Comparison of ENCODE assay signal across 12 cellular contexts in the genomic region with DNA sequence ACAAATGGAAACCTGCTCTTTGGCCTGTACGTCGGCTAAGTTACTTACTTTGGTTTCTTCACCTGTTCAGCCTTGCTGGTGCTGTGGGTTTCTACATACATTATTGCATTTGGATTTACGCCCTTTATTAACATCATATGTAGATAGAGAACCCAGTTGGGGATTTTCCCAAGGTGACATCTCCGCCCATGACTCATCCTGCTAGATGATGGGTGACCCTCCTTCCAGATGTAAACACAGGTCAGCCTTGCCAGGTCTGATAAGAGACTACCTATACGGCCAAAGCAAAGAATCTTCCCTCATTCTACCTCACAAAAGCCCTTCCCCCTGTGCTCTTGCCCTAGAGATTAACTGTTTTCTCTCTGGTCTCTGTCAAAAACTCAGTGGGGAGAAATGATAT.
A peak's percentile ranks its signal among the peaks of the same experiment; 100 is the strongest.
DNase-seq lines count a peak whose midpoint lies in the region; ATAC-seq and TF ChIP-seq lines count a peak whose summit lies in the region.
"Had no signal": no experiment of that assay in that cellular context is flagged by ENCODE, and none has a peak within 500 bp of the region (broad histone marks: within the 10 kb centered on the region; RNA-seq: fewer than 3 reads in every experiment).

No MANE protein-coding gene starts in this region.

- H3K36me3 ChIP-seq in mucosa of descending colon (ENCODE audit: low read depth) = no peaks in the 10 kb centered on the region
- peaks cover 6% of the 10 kb centered on the region for H3K36me3 ChIP-seq in lower lobe of right lung
- H3K36me3 ChIP-seq: SJSA1 had no signal

- peaks cover 5 to 9% of the 10 kb centered on the region in 2 experiments for H3K4me1 Mint-ChIP-seq in H9

- H3K4me3 ChIP-seq in mucosa of descending colon = no peak overlapping the region
- no peak overlapping the region for H3K4me3 ChIP-seq in lower leg skin (ENCODE audit: low read depth, poor library complexity, severe bottlenecking)
- H3K4me3 ChIP-seq in lower lobe of right lung = no peak overlapping the region
- H3K4me3 ChIP-seq: SJSA1 had no signal

- no peak overlapping the region for H2AK5ac ChIP-seq in H9 (ENCODE audit: insufficient read length, low read length)

- H3K27me3 Mint-ChIP-seq in H9 (ENCODE audit: low read depth) = no peaks in the 10 kb centered on the region
- H3K27me3 Mint-ChIP-seq: activated CD8-positive, alpha-beta memory T cell treated with anti-CD3 and anti-CD28 coated beads, Interleukin-2, amount 10 ng/mL, durations not matched to agents 7 days and 5 days; activated naive CD8-positive, alpha-beta T cell treated with anti-CD3 and anti-CD28 coated beads, Interleukin-2, amount 10 ng/mL, durations not matched to agents 7 days and 5 days had no signal

- H3K23ac ChIP-seq in H9 (ENCODE audit: insufficient read length, low read depth, low read length) = no peak overlapping the region

- no peak overlapping the region for H2BK120ac ChIP-seq in H9 (ENCODE audit: low read depth, low read length, poor library complexity, severe bottlenecking)

- TF ChIP-seq CTCF in H9 (conservative IDR thresholded peaks at IDR 0.05) (no peak), mucosa of descending colon (IDR thresholded peaks at IDR 0.05) (no peak), lower leg skin (IDR thresholded peaks at IDR 0.05) (no peak), lower lobe of right lung (IDR thresholded peaks at IDR 0.05) (no peak)

- no peak for TF ChIP-seq POLR2A in lower leg skin (IDR thresholded peaks at IDR 0.05)

- no peak overlapping the region for H3K9ac ChIP-seq in H9 (ENCODE audit: extremely low read depth, insufficient read length, low read length)

- H3K27me3 ChIP-seq in H9 (ENCODE audit: insufficient read depth, low read length) (no peaks in the 10 kb centered on the region), lower lobe of right lung (ENCODE audit: low read depth) (no peaks in the 10 kb centered on the region)
- H3K27me3 ChIP-seq: SJSA1 had no signal

- no peak overlapping the region for H3K56ac ChIP-seq in H9 (ENCODE audit: insufficient read length, low read depth, low read length)

- H3T11ph ChIP-seq in H9 (ENCODE audit: low read length) = no peak overlapping the region

- no peak overlapping the region for H2BK20ac ChIP-seq in H9 (ENCODE audit: low read depth, low read length, poor library complexity, severe bottlenecking)

- no peak overlapping the region for H3K18ac ChIP-seq in H9 (ENCODE audit: insufficient read length, low read depth, low read length)

- no peak for DNase-seq in H9
- DNase-seq in mucosa of descending colon = peak in 1 of 3 donors; percentile 16
- DNase-seq in lower leg skin (ENCODE audit: low spot score in 2 of 2) = no peak
- DNase-seq in lower lobe of right lung = no peak
- DNase-seq in H4 (ENCODE audit: low spot score) = no peak
- DNase-seq: activated CD8-positive, alpha-beta memory T cell treated with anti-CD3 and anti-CD28 coated beads, Interleukin-2, amount 10 ng/mL, durations not matched to agents 7 days and 5 days; activated naive CD8-positive, alpha-beta T cell treated with anti-CD3 and anti-CD28 coated beads, Interleukin-2, amount 10 ng/mL, durations not matched to agents 7 days and 5 days; MM.1S had no signal

- H3K27ac Mint-ChIP-seq in H9 = peak overlapping the region in 2 of 3 experiments; percentile 3 to 27; a peak in 2 of 7 replicates
- H3K27ac Mint-ChIP-seq: activated CD8-positive, alpha-beta memory T cell treated with anti-CD3 and anti-CD28 coated beads, Interleukin-2, amount 10 ng/mL, durations not matched to agents 7 days and 5 days; activated naive CD8-positive, alpha-beta T cell treated with anti-CD3 and anti-CD28 coated beads, Interleukin-2, amount 10 ng/mL, durations not matched to agents 7 days and 5 days had no signal

- no peaks in the 10 kb centered on the region for H4K20me1 ChIP-seq in H9 (ENCODE audit: control insufficient read depth, insufficient read depth, insufficient read length)

- no peaks in the 10 kb centered on the region for H3K23me2 ChIP-seq in H9 (ENCODE audit: insufficient read length, low read depth, low read length, poor library complexity, severe bottlenecking)

- intact Hi-C loops in mucosa of descending colon (cut with DNase I, micrococcal nuclease) (no loop called here), lower leg skin (cut with DNase I; ENCODE audit: low total_unique reads) (no loop called here), lower lobe of right lung (cut with DNase I) (no loop called here)

- H3K4me1 ChIP-seq in H9 (ENCODE audit: insufficient read depth, low read length) (no peaks in the 10 kb centered on the region; the same call in 1 of the 2 replicates), mucosa of descending colon (ENCODE audit: low read depth) (no peaks in the 10 kb centered on the region), lower lobe of right lung (peaks cover 8% of the 10 kb centered on the region)
- H3K4me1 ChIP-seq: SJSA1 had no signal

- ATAC-seq in GM18870 (IDR thresholded peaks at IDR 0.05; ENCODE audit: unreplicated experiment) (peak; percentile 34), HG03571 (IDR thresholded peaks at IDR 0.05; ENCODE audit: unreplicated experiment) (peak; percentile 29), mucosa of descending colon (peak; percentile 66), HG03457 (IDR thresholded peaks at IDR 0.05; ENCODE audit: unreplicated experiment) (no peak), lower lobe of right lung (no peak)

- H2BK15ac ChIP-seq in H9 (ENCODE audit: low read depth, low read length) = no peak overlapping the region

- H3K4me2 ChIP-seq in H9 (ENCODE audit: insufficient read depth, insufficient read length, low read length) = no peak overlapping the region

- no peak overlapping the region for H3K27ac ChIP-seq in H9 (ENCODE audit: insufficient read length, low read depth, low read length)
- H3K27ac ChIP-seq in lower lobe of right lung = no peak overlapping the region
- H3K27ac ChIP-seq: SJSA1 had no signal

- H3K4me3 Mint-ChIP-seq in H9 = no peak overlapping the region
- H3K4me3 Mint-ChIP-seq: activated CD8-positive, alpha-beta memory T cell treated with anti-CD3 and anti-CD28 coated beads, Interleukin-2, amount 10 ng/mL, durations not matched to agents 7 days and 5 days; activated naive CD8-positive, alpha-beta T cell treated with anti-CD3 and anti-CD28 coated beads, Interleukin-2, amount 10 ng/mL, durations not matched to agents 7 days and 5 days had no signal

- no peak overlapping the region for H4K8ac ChIP-seq in H9 (replicated peaks; ENCODE audit: insufficient read length, low read depth, low read length)

- H4K5ac ChIP-seq in H9 (ENCODE audit: insufficient read length, low read depth, low read length) = no peak overlapping the region

- no peak overlapping the region for H2AFZ ChIP-seq in H9 (ENCODE audit: low read length)

- no peak overlapping the region for H2BK5ac ChIP-seq in H9 (ENCODE audit: insufficient read length, low read length)

- no peaks in the 10 kb centered on the region; a peak in 1 of 7 replicates for H3K36me3 Mint-ChIP-seq in H9 (ENCODE audit: insufficient read depth in 1 of 3, low read depth in 3 of 3)

- H3K9me3 Mint-ChIP-seq in H9 = no peaks in the 10 kb centered on the region

- H2BK12ac ChIP-seq in H9 (ENCODE audit: insufficient read length, low read depth, low read length) = no peak overlapping the region

- no CpG with 5 or more reads among the region's 5 CpGs for WGBS in H9 (ENCODE audit: extremely low coverage, insufficient read length, low lambda C conversion rate)
- 69 to 72% methylated on average over 5 of the region's 5 CpGs for WGBS in lower leg skin, 2 donors

- no peaks in the 10 kb centered on the region for H3K79me1 ChIP-seq in H9 (ENCODE audit: insufficient read depth, low read depth, low read length, poor library complexity, severe bottlenecking)

- H3K4ac ChIP-seq in H9 (ENCODE audit: low read depth, low read length) = no peak overlapping the region

- H3K79me2 ChIP-seq in H9 (ENCODE audit: insufficient read depth, low read length) = no peaks in the 10 kb centered on the region

- H4K91ac ChIP-seq in H9 (ENCODE audit: insufficient read length, low read depth, low read length) = no peak overlapping the region

- H3K9me3 ChIP-seq in H9 (ENCODE audit: control insufficient read depth, low read depth, low read length) = no peaks in the 10 kb centered on the region
- no peaks in the 10 kb centered on the region for H3K9me3 ChIP-seq in mucosa of descending colon
- no peaks in the 10 kb centered on the region for H3K9me3 ChIP-seq in lower lobe of right lung
- H3K9me3 ChIP-seq: SJSA1 had no signal

- H3K14ac ChIP-seq in H9 (ENCODE audit: insufficient read depth, low read length) = no peak overlapping the region

Comparison
In these comparisons a context has a peak if more than half of its experiments do, and no peak if none do; other contexts are left out.
1. ATAC-seq: peak in GM18870 (single experiment), HG03571 (single experiment) and mucosa of descending colon (single experiment); none in HG03457 (single experiment) and lower lobe of right lung (0 of 2).